ENCODE assay signal across 1 cellular context in genomic region chr7:143255564-143255963, GRCh38.
TF ChIP-seq lines count a peak whose summit lies in the region.

No MANE protein-coding gene starts in this region.

TF ChIP-seq in GM12891, 5 proteins besides CTCF, POLR2A, EP300 and RAD21:
- TF ChIP-seq POU2F2 (IDR thresholded peaks at IDR 0.05; ENCODE audit: low read depth, low read length): no peak
- TF ChIP-seq TAF1 (IDR thresholded peaks at IDR 0.05; ENCODE audit: low read depth, low read length): no peak
- no peak for TF ChIP-seq POLR2AphosphoS5 (IDR thresholded peaks at IDR 0.05; ENCODE audit: low read depth, low read length)
- TF ChIP-seq SPI1 (IDR thresholded peaks at IDR 0.05; ENCODE audit: low read depth, low read length): no peak
- TF ChIP-seq PAX5 (IDR thresholded peaks at IDR 0.05; ENCODE audit: insufficient read depth, low read length, severe bottlenecking): no peak
TF ChIP-seq in GM12891: peak in this region for 0.
